In the genomic region with DNA sequence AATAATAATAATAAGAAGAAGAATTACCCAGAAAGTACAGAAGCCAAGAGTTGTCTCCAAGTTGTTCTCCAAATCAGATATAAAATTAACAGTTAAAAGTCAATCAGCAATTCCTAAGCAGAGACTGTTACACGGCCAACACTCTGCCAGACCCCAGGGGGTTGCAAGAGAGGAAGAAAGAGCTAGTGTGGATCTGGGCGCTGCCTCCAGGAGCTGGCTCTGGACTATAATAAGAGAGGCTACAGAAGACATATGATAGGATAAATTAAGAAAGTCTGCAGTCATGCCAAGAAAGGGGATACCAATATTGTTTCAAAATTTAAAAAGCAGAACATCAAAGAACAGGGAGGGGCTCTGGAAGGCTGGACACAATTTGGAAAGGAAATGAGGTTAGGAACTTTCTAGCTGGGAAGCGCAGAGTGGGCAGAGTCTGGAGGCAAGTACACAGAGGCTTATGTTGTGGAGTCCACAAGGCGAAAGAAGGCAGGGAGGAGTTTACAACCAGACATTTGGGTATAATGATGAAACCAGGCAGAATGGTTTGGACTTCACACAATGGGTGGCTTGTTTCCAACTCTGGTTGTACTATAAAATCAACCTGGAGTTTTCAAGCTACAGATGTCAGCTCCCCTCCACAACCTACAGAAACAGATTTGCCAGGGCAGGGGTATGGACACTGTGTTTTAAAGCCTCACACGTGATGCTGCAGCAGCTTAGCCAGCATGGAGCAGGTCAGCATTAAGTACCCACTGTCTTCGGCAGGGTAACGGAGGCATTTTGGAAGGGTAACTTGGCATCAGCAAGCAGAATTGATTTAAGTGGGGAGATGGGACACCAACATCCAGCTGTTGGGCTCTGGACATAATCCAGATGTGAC, we compare ENCODE assay signal across 13 cellular contexts. TPM values are rescaled to one million over a fixed set of nuclear protein-coding genes. Genes with fewer than 3 reads are reported as not detected.
DNase-seq lines count a peak whose midpoint lies in the region; ATAC-seq and TF ChIP-seq lines count a peak whose summit lies in the region.
"Had no signal": no experiment of that assay in that cellular context is flagged by ENCODE, and none has a peak within 500 bp of the region (broad histone marks: within the 10 kb centered on the region; RNA-seq: fewer than 3 reads in every experiment).

No MANE protein-coding gene starts in this region.

- no peak overlapping the region for H2BK120ac ChIP-seq in H9 (ENCODE audit: low read depth, low read length, poor library complexity, severe bottlenecking)

- H3K4me1 ChIP-seq in H9 (ENCODE audit: insufficient read depth, low read length) (no peaks in the 10 kb centered on the region; the same call in 1 of the 2 replicates), gastrocnemius medialis (peaks cover 0 to 16% of the 10 kb centered on the region in 2 donors)

- ATAC-seq in gastrocnemius medialis (peak; percentile 33 to 46), HG03039 (IDR thresholded peaks at IDR 0.05; ENCODE audit: unreplicated experiment) (no peak), GM21526 (IDR thresholded peaks at IDR 0.05; ENCODE audit: low FRiP score, unreplicated experiment) (no peak)
- ATAC-seq: CD8-positive, alpha-beta T cell had no signal

- no peak overlapping the region for H3K4me3 Mint-ChIP-seq in H9
- H3K4me3 Mint-ChIP-seq: activated T-helper 1 cell treated with anti-CD3 and anti-CD28 coated beads, Interleukin-12 subunit alpha, Interleukin-12 subunit beta, Interleukin-2, Interleukin-4 antibody, amounts not matched to agents 30 ng/mL and 10 ng/mL and 1 ng/mL, durations not matched to agents 14 hours and 24 hours and 36 hours; CD8-positive, alpha-beta T cell had no signal

- no peak for TF ChIP-seq POLR2A in gastrocnemius medialis (IDR thresholded peaks at IDR 0.05)

- no peaks in the 10 kb centered on the region for H3K79me1 ChIP-seq in H9 (ENCODE audit: insufficient read depth, low read depth, low read length, poor library complexity, severe bottlenecking)

- in situ Hi-C loops in gastrocnemius medialis (cut with MboI; ENCODE audit: low sequenced_read_pairs in 4 of 4): no loop called here

- no peak overlapping the region for H3K4me3 ChIP-seq in gastrocnemius medialis
- H3K4me3 ChIP-seq: Peyer's patch had no signal

- DNase-seq in H9 (no peak), foreskin melanocyte (peak; percentile 83), gastrocnemius medialis (no peak), Kasumi-1 (lab: John Stamatoyannopoulos, UW) (no peak), NCI-H345 treated with DMSO at 0.1 percent for 48 hours (lab: John Stamatoyannopoulos, UW; ENCODE audit: unreplicated experiment) (no peak)
- DNase-seq: activated CD4-positive, alpha-beta T cell treated with anti-CD3 and anti-CD28 coated beads for 48 hours; CD8-positive, alpha-beta T cell; NCI-H1105 treated with DMSO at 0.1 percent for 48 hours; Peyer's patch had no signal

- H2BK20ac ChIP-seq in H9 (ENCODE audit: low read depth, low read length, poor library complexity, severe bottlenecking): no peak overlapping the region

- H3K9ac ChIP-seq in H9 (ENCODE audit: extremely low read depth, insufficient read length, low read length): no peak overlapping the region

- H3K27ac Mint-ChIP-seq in H9: 0 out of 7 replicates have a peak overlapping the region, but pooled peaks of 1 of the 3 experiments have one; percentile 10
- H3K27ac Mint-ChIP-seq: activated T-helper 1 cell treated with anti-CD3 and anti-CD28 coated beads, Interleukin-12 subunit alpha, Interleukin-12 subunit beta, Interleukin-2, Interleukin-4 antibody, amounts not matched to agents 30 ng/mL and 10 ng/mL and 1 ng/mL, durations not matched to agents 14 hours and 24 hours and 36 hours; CD8-positive, alpha-beta T cell had no signal

- WGBS in H9 (ENCODE audit: extremely low coverage, insufficient read length, low lambda C conversion rate): no CpG with 5 or more reads among the region's 7 CpGs

- H4K8ac ChIP-seq in H9 (replicated peaks; ENCODE audit: insufficient read length, low read depth, low read length): no peak overlapping the region

- no peak overlapping the region for H3K18ac ChIP-seq in H9 (ENCODE audit: insufficient read length, low read depth, low read length)

- H3K36me3 ChIP-seq in gastrocnemius medialis: no peaks in the 10 kb centered on the region
- H3K36me3 ChIP-seq: Peyer's patch had no signal

- no peak overlapping the region for H3K27ac ChIP-seq in H9 (ENCODE audit: insufficient read length, low read depth, low read length)
- H3K27ac ChIP-seq in angular gyrus (ENCODE audit: low read depth, low read length): peak overlapping the region; percentile 34
- no peak overlapping the region for H3K27ac ChIP-seq in gastrocnemius medialis
- H3K27ac ChIP-seq: Peyer's patch had no signal

- H3K27me3 ChIP-seq in H9 (ENCODE audit: insufficient read depth, low read length): no peaks in the 10 kb centered on the region
- H3K27me3 ChIP-seq in gastrocnemius medialis: no peaks in the 10 kb centered on the region
- H3K27me3 ChIP-seq: Peyer's patch had no signal

- no peaks in the 10 kb centered on the region for H3K9me3 Mint-ChIP-seq in H9

- peaks cover 0 to 2% (median 0%) of the 10 kb centered on the region in 3 experiments; a peak in 2 of 7 replicates for H3K36me3 Mint-ChIP-seq in H9 (ENCODE audit: insufficient read depth in 1 of 3, low read depth in 3 of 3)

- H3K4me1 Mint-ChIP-seq in H9: peaks cover 0 to 3% of the 10 kb centered on the region in 2 experiments; a peak in 1 of 4 replicates

- no peaks in the 10 kb centered on the region for H4K20me1 ChIP-seq in H9 (ENCODE audit: control insufficient read depth, insufficient read depth, insufficient read length)

- no peak overlapping the region for H3K23ac ChIP-seq in H9 (ENCODE audit: insufficient read length, low read depth, low read length)

- no peak overlapping the region for H3K56ac ChIP-seq in H9 (ENCODE audit: insufficient read length, low read depth, low read length)

- H3K14ac ChIP-seq in H9 (ENCODE audit: insufficient read depth, low read length): peak overlapping the region; percentile 70

- no peak overlapping the region for H3K4ac ChIP-seq in H9 (ENCODE audit: low read depth, low read length)

- no peak overlapping the region for H3K4me2 ChIP-seq in H9 (ENCODE audit: insufficient read depth, insufficient read length, low read length)

- no peak overlapping the region for H4K91ac ChIP-seq in H9 (ENCODE audit: insufficient read length, low read depth, low read length)

- no peak overlapping the region for H2AK5ac ChIP-seq in H9 (ENCODE audit: insufficient read length, low read length)

- intact Hi-C loops in gastrocnemius medialis (cut with DNase I; ENCODE audit: low total_unique reads): no loop called here

- H3T11ph ChIP-seq in H9 (ENCODE audit: low read length): no peak overlapping the region

- no peaks in the 10 kb centered on the region for H3K79me2 ChIP-seq in H9 (ENCODE audit: insufficient read depth, low read length)

- no peak overlapping the region for H2BK15ac ChIP-seq in H9 (ENCODE audit: low read depth, low read length)

- H3K23me2 ChIP-seq in H9 (ENCODE audit: insufficient read length, low read depth, low read length, poor library complexity, severe bottlenecking): no peaks in the 10 kb centered on the region

- no peak overlapping the region for H2BK5ac ChIP-seq in H9 (ENCODE audit: insufficient read length, low read length)

- H3K27me3 Mint-ChIP-seq in H9 (ENCODE audit: low read depth): no peaks in the 10 kb centered on the region; the same call in 1 of the 2 replicates

- H3K9me3 ChIP-seq in H9 (ENCODE audit: control insufficient read depth, low read depth, low read length) (no peaks in the 10 kb centered on the region), gastrocnemius medialis (no peaks in the 10 kb centered on the region)
- H3K9me3 ChIP-seq: Peyer's patch had no signal

- TF ChIP-seq CTCF in H9 (conservative IDR thresholded peaks at IDR 0.05) (no peak), gastrocnemius medialis (IDR thresholded peaks at IDR 0.05 in 4 of 5, conservative IDR thresholded peaks at IDR 0.05 in 1 of 5) (no peak)

- no peak overlapping the region for H2BK12ac ChIP-seq in H9 (ENCODE audit: insufficient read length, low read depth, low read length)

- H4K5ac ChIP-seq in H9 (ENCODE audit: insufficient read length, low read depth, low read length): no peak overlapping the region

- no peak overlapping the region for H2AFZ ChIP-seq in H9 (ENCODE audit: low read length)

RNA-seq across cellular contexts. Expression of a gene that starts 49.4 kb away (rescaled TPM):
- total RNA-seq in H9 (2021) (14.5 and 15.2 TPM in 2 replicates), gastrocnemius medialis (10 to 100 TPM in 2 of 4 donors, 1 to 10 TPM in 2; 7.6 to 28.4 (median 10.7) TPM)

Comparison
In these comparisons a context has a peak if more than half of its experiments do, and no peak if none do; other contexts are left out.
1. ATAC-seq: peak in gastrocnemius medialis (2 of 2); none in HG03039 (single experiment) and GM21526 (single experiment).